ENCODE assay signal across 8 cellular contexts in the genomic region with DNA sequence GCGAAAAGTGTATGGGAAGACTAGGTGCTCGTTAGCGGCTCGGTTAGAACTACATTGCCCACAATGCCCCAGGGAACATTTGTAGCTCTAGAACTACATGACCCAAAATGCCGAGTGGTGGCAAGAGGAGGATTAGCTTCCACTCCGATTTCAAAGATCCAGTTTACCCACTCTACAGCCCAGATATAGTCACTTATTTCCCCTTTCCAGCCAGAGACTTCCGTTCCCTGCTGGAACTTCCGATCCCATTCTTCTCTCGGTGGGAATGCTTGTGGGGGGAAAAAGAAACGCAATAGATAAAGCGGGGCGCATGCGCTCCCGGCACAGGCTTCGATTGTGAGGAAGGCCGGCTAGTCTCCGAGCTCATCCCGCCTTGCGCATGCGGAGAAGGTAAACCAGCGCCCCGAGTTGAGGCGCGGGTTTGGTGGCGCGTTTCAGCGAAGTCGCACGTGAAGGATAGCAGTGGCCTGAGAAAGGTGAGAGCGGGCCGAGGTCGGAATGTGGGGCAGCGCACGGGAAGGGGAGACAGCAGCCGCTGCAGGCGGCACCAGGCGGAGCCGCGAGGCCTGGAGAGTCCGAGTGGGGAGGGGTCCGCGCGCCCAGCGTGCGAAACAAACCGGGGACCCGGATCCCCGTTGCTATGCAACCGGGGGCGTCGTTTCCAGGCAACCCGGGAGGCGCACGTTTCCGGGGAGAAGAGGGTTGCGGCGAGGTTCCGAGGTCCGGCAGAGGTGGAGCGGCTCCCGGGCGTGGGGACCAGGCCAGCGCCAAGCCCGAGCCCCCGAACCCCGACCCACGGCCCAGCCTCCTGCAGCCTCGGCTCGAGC. TPM values are rescaled to one million over a fixed set of nuclear protein-coding genes. Genes with fewer than 3 reads are reported as not detected.
DNase-seq lines count a peak whose midpoint lies in the region; ATAC-seq and TF ChIP-seq lines count a peak whose summit lies in the region.

Gene TMEM109 (plus strand): TSS at position 366 of the 827 bp plus-strand sequence. CDS start 5,536 bp downstream, outside the sequence.

- H3K27ac ChIP-seq in AG04450 (ENCODE audit: low read depth, low read length) (peak within 1 kb of the TSS; percentile 96), caudate nucleus (ENCODE audit: low read depth, low read length) (peak within 1 kb of the TSS; percentile 99), spleen (peak within 1 kb of the TSS; percentile 91 to 97 (median 96))

- CTCF ChIA-PET in AG04450 (lab: Charles Lee): interaction anchor here (0.9 to 4.7 kb wide), 7 partner anchors 10 to 273 kb away, joined by 3 to 35 read pairs (median 6); partner anchors contain the start of gene TMEM132A

- H3K9me3 ChIP-seq in AG04450 (ENCODE audit: control insufficient read depth, insufficient read depth, low read length): no peaks in the 10 kb centered on the region; the same call in 1 of the 2 replicates
- no peaks in the 10 kb centered on the region for H3K9me3 ChIP-seq in spleen

- 0 to 1% (median 0%) methylated on average over 37 to 69 of the region's 69 CpGs for WGBS in spleen, 5 donors

- H3K4me3 ChIP-seq in AG04450 (ENCODE audit: low read depth, low read length) (peak within 1 kb of the TSS; percentile 80), spleen (peak within 1 kb of the TSS; percentile 75 to 98 (median 87))

- ATAC-seq in GM18907 (IDR thresholded peaks at IDR 0.05; ENCODE audit: unreplicated experiment): peak; percentile 50
- ATAC-seq in HG03196 (IDR thresholded peaks at IDR 0.05; ENCODE audit: unreplicated experiment): peak; percentile 40

- H3K27me3 ChIP-seq in AG04450 (ENCODE audit: control insufficient read depth, insufficient read depth, low read length) (peaks cover 5% of the 10 kb centered on the region), spleen (replicated peaks in 1 of 7) (no peaks in the 10 kb centered on the region)

- POLR2A ChIA-PET in AG04450 (lab: Yijun Ruan, JAX): interaction anchor here (0.7 to 1.6 kb wide), 3 partner anchors 9 to 448 kb away, joined by 3 to 6 read pairs (median 5); partner anchors contain the start of genes CYB561A3 and TMEM138

- H3K36me3 ChIP-seq in spleen: no peaks in the 10 kb centered on the region

- DNase-seq in AG04450 (ENCODE audit: low read depth, low spot score): peak; percentile 59
- DNase-seq in NCI-H345 treated with DMSO at 0.1 percent for 48 hours (lab: John Stamatoyannopoulos, UW; ENCODE audit: unreplicated experiment): peak; percentile 93
- peak; percentile 58 to 82 (median 72) for DNase-seq in activated CD4-positive, CD25-positive, alpha-beta regulatory T cell (lab: John Stamatoyannopoulos, UW)
- peak; percentile 50 to 95 (median 86) for DNase-seq in caudate nucleus (lab: John Stamatoyannopoulos, UW)
- DNase-seq in iris pigment epithelial cell (ENCODE audit: low read depth): peak; percentile 86
- DNase-seq in spleen: peak; percentile 96

- peaks cover 40 to 97% (median 78%) of the 10 kb centered on the region in 6 donors for H3K4me1 ChIP-seq in spleen

- TF ChIP-seq CTCF in AG04450 (IDR thresholded peaks at IDR 0.05; ENCODE audit: low read depth, low read length): no peak
- peak in 5 of 11 experiments; percentile 6 to 27 (median 20) for TF ChIP-seq CTCF in spleen (IDR thresholded peaks at IDR 0.05 in 8 of 11, conservative IDR thresholded peaks at IDR 0.05 in 3 of 11)

- intact Hi-C loops in spleen (cut with DNase I; ENCODE audit: low total_unique reads): no loop called here

- TF ChIP-seq POLR2A in spleen (IDR thresholded peaks at IDR 0.05): peak in 1 of 3 donors; percentile 48

RNA-seq across cellular contexts. Expression of gene TMEM109, which starts in this region (rescaled TPM):
- polyA plus RNA-seq in AG04450 (2011; rRNA removed) (36.2 and 44.5 TPM in 2 replicates), spleen (10 to 100 TPM; 53.6 to 84.7 (median 84.5) TPM)
- polyA minus RNA-seq in AG04450 (2011; rRNA and poly(A)+ RNA removed): 23.8 and 24.6 TPM in 2 replicates
- 100 to 1,000 TPM in 6 of 7 donors, 10 to 100 TPM in 1; 82.1 to 125 (median 109) TPM for total RNA-seq in spleen

Comparison
In these comparisons a context has a peak if more than half of its experiments do, and no peak if none do; other contexts are left out.
1. Peak in every context shown above with its lines: DNase-seq, ATAC-seq, H3K4me3 ChIP-seq and H3K27ac ChIP-seq.